In the genomic region with DNA sequence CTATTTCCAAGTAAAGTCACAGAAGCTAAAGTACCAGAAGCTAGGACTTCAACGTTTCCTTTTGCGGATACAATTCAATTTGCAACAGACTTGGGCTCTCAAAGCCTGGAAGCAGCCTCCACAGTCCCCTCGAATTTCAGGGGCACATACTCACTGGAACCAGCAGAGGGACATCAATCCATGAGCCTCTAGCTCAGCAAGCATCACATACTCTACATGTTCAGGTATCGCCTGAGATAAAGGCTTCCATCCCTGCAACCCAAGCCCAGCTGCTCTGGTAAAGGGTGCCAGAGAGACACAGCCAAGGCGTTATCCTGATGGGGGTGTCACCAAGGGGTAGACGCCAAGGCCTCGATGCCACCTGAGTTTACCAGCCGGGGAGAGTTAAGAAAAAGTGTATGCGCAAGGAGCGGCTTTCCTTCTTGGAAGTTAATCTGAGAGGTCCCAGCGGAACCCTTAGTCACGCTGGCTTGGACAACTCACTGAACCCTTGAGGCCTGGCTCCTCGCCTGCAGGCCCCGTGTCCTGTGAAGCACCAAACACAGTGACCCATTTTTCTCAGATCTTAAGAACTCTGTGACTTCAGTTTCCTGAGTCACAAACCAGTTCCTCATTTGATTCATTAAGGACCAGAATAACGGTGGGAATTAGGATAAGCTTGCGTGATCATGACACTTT, we compare ENCODE assay signal across 13 cellular contexts. TPM values are rescaled to one million over a fixed set of nuclear protein-coding genes. Genes with fewer than 3 reads are reported as not detected.
DNase-seq lines count a peak whose midpoint lies in the region; ATAC-seq, FAIRE-seq and TF ChIP-seq lines count a peak whose summit lies in the region.
"Had no signal": no experiment of that assay in that cellular context is flagged by ENCODE, and none has a peak within 500 bp of the region (broad histone marks: within the 10 kb centered on the region; RNA-seq: fewer than 3 reads in every experiment).

No MANE protein-coding gene starts in this region.

- peaks cover 2% of the 10 kb centered on the region for H3K4me1 Mint-ChIP-seq in glutamatergic neuron (ENCODE audit: low read depth, unreplicated experiment)

- H3K27me3 ChIP-seq in GM23248 (replicated peaks; ENCODE audit: insufficient read depth) (no peaks in the 10 kb centered on the region), SK-N-SH (ENCODE audit: insufficient read depth) (no peaks in the 10 kb centered on the region)
- H3K27me3 ChIP-seq: adrenal gland had no signal

- in situ Hi-C loops in GM23248 (cut with MboI): no loop called here

- ATAC-seq in sciatic nerve (no peak), HG02588 (IDR thresholded peaks at IDR 0.05; ENCODE audit: unreplicated experiment) (no peak)

- TF ChIP-seq CTCF in SK-N-SH (IDR thresholded peaks at IDR 0.05) (peak; percentile 34), glutamatergic neuron (IDR thresholded peaks at IDR 0.05; ENCODE audit: partially characterized antibody, unreplicated experiment) (peak; percentile 51)

- H3K4me2 ChIP-seq in GM23248 (ENCODE audit: unreplicated experiment) (no peak overlapping the region), SK-N-SH (no peak overlapping the region)

- H3F3A ChIP-seq in GM23248 (ENCODE audit: insufficient read depth): 0 out of 2 replicates have a peak, but pooled peaks cover 5% of the 10 kb centered on the region
- peaks cover 5% of the 10 kb centered on the region for H3F3A ChIP-seq in SK-N-SH (replicated peaks; ENCODE audit: insufficient read depth)

- no peaks in the 10 kb centered on the region for H3K9me2 ChIP-seq in GM23248 (ENCODE audit: insufficient read depth)
- no peaks in the 10 kb centered on the region for H3K9me2 ChIP-seq in SK-N-SH

- H3K27me3 Mint-ChIP-seq in glutamatergic neuron (ENCODE audit: unreplicated experiment): peaks cover under 1% of the 10 kb centered on the region

- POLR2A ChIA-PET in SK-N-SH (lab: Yijun Ruan, JAX): no interaction called here

- no peak overlapping the region for H3K27ac ChIP-seq in GM23248
- H3K27ac ChIP-seq in SK-N-SH (ENCODE audit: low read depth in 2 of 2, low read length in 1 of 2): no peak overlapping the region
- H3K27ac ChIP-seq: adrenal gland had no signal

- no peak for TF ChIP-seq POLR2A in GM12892 (IDR thresholded peaks at IDR 0.05; ENCODE audit: low read depth, low read length)

- no peak for TF ChIP-seq RAD21 in SK-N-SH (IDR thresholded peaks at IDR 0.05; ENCODE audit: low read length)

- intact Hi-C loops in sciatic nerve (cut with DNase I): no loop called here

- WGBS in GM23248 (ENCODE audit: low coverage in 1 of 2, low lambda C conversion rate in 2 of 2, missing lambda C conversion rate in 2 of 2), 2 experiments: 79% methylated on average over 16 of the region's 16 CpGs
- 89% methylated on average over 15 of the region's 16 CpGs for WGBS in SK-N-SH (ENCODE audit: low lambda C conversion rate)

- H2AFZ ChIP-seq in GM23248 (no peak overlapping the region), SK-N-SH (ENCODE audit: low read depth) (no peak overlapping the region)

- CTCF ChIA-PET in SK-N-SH (lab: Yijun Ruan, JAX): interaction anchor here (0.9 to 8.9 kb wide), 4 partner anchors 8 to 561 kb away, joined by 3 to 84 read pairs (median 46); no protein-coding TSS in a partner anchor

- no peak overlapping the region for H3K27ac Mint-ChIP-seq in glutamatergic neuron (ENCODE audit: unreplicated experiment)

- TF ChIP-seq EP300 in SK-N-SH (IDR thresholded peaks at IDR 0.05; ENCODE audit: borderline replicate concordance in 1 of 2, low read depth in 1 of 2, low read length in 1 of 2): no peak

- H3K9ac ChIP-seq in GM23248 (no peak overlapping the region), SK-N-SH (no peak overlapping the region)

- H4K20me1 ChIP-seq in GM23248 (ENCODE audit: insufficient read depth) (no peaks in the 10 kb centered on the region), SK-N-SH (ENCODE audit: insufficient read depth) (no peaks in the 10 kb centered on the region)

- H3K4me3 Mint-ChIP-seq in glutamatergic neuron (ENCODE audit: unreplicated experiment): no peak overlapping the region

- no peaks in the 10 kb centered on the region for H3K4me1 ChIP-seq in GM23248 (ENCODE audit: insufficient read depth)
- no peaks in the 10 kb centered on the region for H3K4me1 ChIP-seq in SK-N-SH (ENCODE audit: control insufficient read depth in 1 of 2, insufficient read depth in 2 of 2, low read depth in 1 of 2, low read length in 1 of 2)

- H3K9me3 ChIP-seq in GM23248 (ENCODE audit: low read depth) (no peaks in the 10 kb centered on the region), SK-N-SH (no peaks in the 10 kb centered on the region)
- H3K9me3 ChIP-seq: adrenal gland had no signal

- FAIRE-seq in GM12892 (lab: Jason Lieb, UNC): no peak

- no peaks in the 10 kb centered on the region for H3K9me3 Mint-ChIP-seq in glutamatergic neuron (ENCODE audit: unreplicated experiment)

- no peaks in the 10 kb centered on the region for H3K36me3 Mint-ChIP-seq in glutamatergic neuron (ENCODE audit: unreplicated experiment)

- H3K36me3 ChIP-seq in GM23248 (ENCODE audit: low read depth) (no peaks in the 10 kb centered on the region), SK-N-SH (replicated peaks in 1 of 2; ENCODE audit: control insufficient read depth in 1 of 2, insufficient read depth in 2 of 2, low read length in 1 of 2) (peaks cover under 1 to 31% of the 10 kb centered on the region in 2 experiments)

- no peak overlapping the region for H3K4me3 ChIP-seq in GM23248
- H3K4me3 ChIP-seq in SK-N-SH (ENCODE audit: low read depth in 2 of 2, low read length in 1 of 2): no peak overlapping the region
- H3K4me3 ChIP-seq: adrenal gland had no signal

- DNase-seq in GM23248: peak; percentile 36
- peak; percentile 61 for DNase-seq in SK-N-SH
- no peak for DNase-seq in glutamatergic neuron
- peak; percentile 42 for DNase-seq in sciatic nerve (ENCODE audit: low spot score)
- no peak for DNase-seq in GM12892 (ENCODE audit: insufficient read length)
- DNase-seq in NCI-H2029 (lab: John Stamatoyannopoulos, UW): no peak
- DNase-seq: adrenal gland; foreskin melanocyte; NCI-H1092 treated with DMSO at 0.1 percent for 48 hours; OCI-M1; stimulated activated CD4-positive, alpha-beta T cell treated with anti-CD3 and anti-CD28 coated beads, Interleukin-2, amount 100 ng/mL, for 24 hours had no signal

- peaks cover 6% of the 10 kb centered on the region; the same call in 1 of the 2 replicates for H3K79me2 ChIP-seq in GM23248 (ENCODE audit: insufficient read depth)
- no peaks in the 10 kb centered on the region for H3K79me2 ChIP-seq in SK-N-SH (ENCODE audit: insufficient read depth)

TF ChIP-seq in SK-N-SH, 30 proteins besides CTCF, POLR2A, EP300 and RAD21:
- TF ChIP-seq, protein P1, sequence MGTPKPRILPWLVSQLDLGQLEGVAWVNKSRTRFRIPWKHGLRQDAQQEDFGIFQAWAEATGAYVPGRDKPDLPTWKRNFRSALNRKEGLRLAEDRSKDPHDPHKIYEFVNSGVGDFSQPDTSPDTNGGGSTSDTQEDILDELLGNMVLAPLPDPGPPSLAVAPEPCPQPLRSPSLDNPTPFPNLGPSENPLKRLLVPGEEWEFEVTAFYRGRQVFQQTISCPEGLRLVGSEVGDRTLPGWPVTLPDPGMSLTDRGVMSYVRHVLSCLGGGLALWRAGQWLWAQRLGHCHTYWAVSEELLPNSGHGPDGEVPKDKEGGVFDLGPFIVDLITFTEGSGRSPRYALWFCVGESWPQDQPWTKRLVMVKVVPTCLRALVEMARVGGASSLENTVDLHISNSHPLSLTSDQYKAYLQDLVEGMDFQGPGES (IDR thresholded peaks at IDR 0.05; ENCODE audit: low read depth, low read length): no peak
- TF ChIP-seq, protein P2, sequence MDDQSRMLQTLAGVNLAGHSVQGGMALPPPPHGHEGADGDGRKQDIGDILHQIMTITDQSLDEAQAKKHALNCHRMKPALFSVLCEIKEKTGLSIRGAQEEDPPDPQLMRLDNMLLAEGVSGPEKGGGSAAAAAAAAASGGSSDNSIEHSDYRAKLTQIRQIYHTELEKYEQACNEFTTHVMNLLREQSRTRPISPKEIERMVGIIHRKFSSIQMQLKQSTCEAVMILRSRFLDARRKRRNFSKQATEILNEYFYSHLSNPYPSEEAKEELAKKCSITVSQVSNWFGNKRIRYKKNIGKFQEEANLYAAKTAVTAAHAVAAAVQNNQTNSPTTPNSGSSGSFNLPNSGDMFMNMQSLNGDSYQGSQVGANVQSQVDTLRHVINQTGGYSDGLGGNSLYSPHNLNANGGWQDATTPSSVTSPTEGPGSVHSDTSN (IDR thresholded peaks at IDR 0.05): no peak
- TF ChIP-seq FOXJ3 (CRISPR knock-in tag; IDR thresholded peaks at IDR 0.05) (no peak), SIN3A (IDR thresholded peaks at IDR 0.05; ENCODE audit: borderline replicate concordance, low read depth, low read length) (no peak), YY1 (IDR thresholded peaks at IDR 0.05; ENCODE audit: low read depth) (no peak), NFIC (IDR thresholded peaks at IDR 0.05; ENCODE audit: borderline replicate concordance) (no peak)

RNA-seq across cellular contexts. Expression of gene LTO1, which starts 13.0 kb away (rescaled TPM):
- 20.6 and 37.3 TPM in 2 replicates for total RNA-seq in GM23248 (2014; rRNA removed; shearing (Covaris generic))
- 25.5 and 26.2 TPM in 2 replicates for polyA plus RNA-seq in GM23248 (2016; fragmentation: Nextera tagmentation; extraction: Ambion mirVana)
- polyA plus RNA-seq in SK-N-SH (2012; rRNA removed): 30.8 and 33.1 TPM in 2 replicates
- 27.2 and 30.5 TPM in 2 replicates for polyA plus RNA-seq in SK-N-SH (2012; cell fraction: cytosol; rRNA removed)
- polyA plus RNA-seq in SK-N-SH (2012; cell fraction: nucleus; rRNA removed): 93.5 and 102 TPM in 2 replicates
- total RNA-seq in glutamatergic neuron (ENCODE audit: unreplicated experiment): 38.1 TPM
- total RNA-seq in sciatic nerve: 35.2 TPM
- 9.1 TPM for polyA plus RNA-seq in GM12892 (2012; ENCODE audit: missing spikeins)

RNA-seq across cellular contexts. Expression of gene CCND1, which starts 21.2 kb away (rescaled TPM):
- 684 and 695 TPM in 2 replicates for total RNA-seq in GM23248 (2014; rRNA removed; shearing (Covaris generic))
- polyA plus RNA-seq in GM23248 (2016; fragmentation: Nextera tagmentation; extraction: Ambion mirVana): 1,097 and 1,184 TPM in 2 replicates
- polyA plus RNA-seq in SK-N-SH (2012; rRNA removed): 242 and 285 TPM in 2 replicates
- polyA plus RNA-seq in SK-N-SH (2012; cell fraction: cytosol; rRNA removed): 196 and 213 TPM in 2 replicates
- 319 and 430 TPM in 2 replicates for polyA plus RNA-seq in SK-N-SH (2012; cell fraction: nucleus; rRNA removed)
- 36.1 TPM for total RNA-seq in glutamatergic neuron (ENCODE audit: unreplicated experiment)
- total RNA-seq in sciatic nerve: 192 TPM
- 1.5 TPM for polyA plus RNA-seq in GM12892 (2012; ENCODE audit: missing spikeins)

RNA-seq across cellular contexts. Expression of gene FGF19, which starts 41.7 kb away (rescaled TPM):
- not detected in 2 replicates for total RNA-seq in GM23248 (2014; rRNA removed; shearing (Covaris generic))
- polyA plus RNA-seq in GM23248 (2016; fragmentation: Nextera tagmentation; extraction: Ambion mirVana) (not detected in 2 replicates), SK-N-SH (2012; rRNA removed) (not detected in 2 replicates)
- not detected in 2 replicates for polyA plus RNA-seq in SK-N-SH (2012; cell fraction: cytosol; rRNA removed)
- polyA plus RNA-seq in SK-N-SH (2012; cell fraction: nucleus; rRNA removed): 0.02 TPM in 1 of 2 replicates, not detected in the other
- total RNA-seq in glutamatergic neuron (ENCODE audit: unreplicated experiment) (5.1 TPM), sciatic nerve (not detected)
- polyA plus RNA-seq in GM12892 (2012; ENCODE audit: missing spikeins): not detected
- total RNA-seq: adrenal gland, temporal lobe had no signal
- polyA plus RNA-seq: adrenal gland had no signal

Comparison
In these comparisons a context has a peak if more than half of its experiments do, and no peak if none do; other contexts are left out.
1. DNase-seq: peak in GM23248 (single experiment), SK-N-SH (single experiment) and sciatic nerve (single experiment); none in glutamatergic neuron (single experiment), GM12892 (single experiment) and NCI-H2029 (single experiment).